ENCODE assay signal across 1 cellular context in the genomic region with DNA sequence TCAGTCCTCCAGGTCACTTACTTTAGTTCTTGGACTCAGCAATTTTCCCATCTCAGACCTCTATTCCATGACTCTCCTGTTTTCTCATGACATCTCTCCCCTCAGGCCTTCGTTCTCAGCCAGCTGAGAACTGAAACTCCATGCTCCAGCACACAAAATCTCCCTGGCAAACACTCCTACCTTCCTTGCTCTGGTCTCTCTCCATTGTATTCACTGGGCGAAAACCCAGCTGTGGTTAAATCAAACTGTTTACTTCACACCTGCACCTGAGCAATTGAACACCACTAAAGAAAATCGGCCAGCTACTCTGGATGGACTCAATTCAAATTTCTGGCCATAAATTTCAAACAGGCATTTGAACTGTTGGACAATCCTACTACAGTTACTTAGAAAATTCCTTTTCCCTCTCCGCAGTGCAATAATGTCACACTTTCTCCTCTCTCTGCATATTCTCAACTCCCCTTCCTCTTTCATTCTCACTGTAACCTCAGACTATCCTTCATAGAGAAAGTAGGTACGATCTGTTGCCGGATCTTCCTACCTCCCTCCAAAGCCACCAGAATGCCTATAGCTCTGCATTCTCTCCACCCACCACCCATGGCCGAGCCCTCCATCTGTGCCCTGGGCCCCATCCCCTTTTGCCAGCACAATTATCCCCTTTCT.
TF ChIP-seq lines count a peak whose summit lies in the region.

No MANE protein-coding gene starts in this region.

TF ChIP-seq in K562, 482 proteins besides CTCF, POLR2A, EP300 and RAD21 (continued from another document):
- TF ChIP-seq MEF2D (tag; conservative IDR thresholded peaks at IDR 0.05; ENCODE audit: low read depth) = no peak
- TF ChIP-seq DIDO1 (tag; IDR thresholded peaks at IDR 0.05; ENCODE audit: low read depth) = no peak
- TF ChIP-seq IRF2 (CRISPR knock-in tag; IDR thresholded peaks at IDR 0.05) = no peak
- TF ChIP-seq HDAC3 (IDR thresholded peaks at IDR 0.05; ENCODE audit: borderline replicate concordance, partially characterized antibody) = no peak
- TF ChIP-seq POLR2AphosphoS5 (IDR thresholded peaks at IDR 0.05; ENCODE audit: control insufficient read depth, insufficient read depth, low read depth, low read length) = no peak
- TF ChIP-seq ETV6 (IDR thresholded peaks at IDR 0.05; ENCODE audit: borderline replicate concordance in 1 of 2, low read depth in 2 of 2, low read length in 1 of 2) = no peak
- TF ChIP-seq ETV6 (CRISPR knock-in tag; IDR thresholded peaks at IDR 0.05; ENCODE audit: borderline replicate concordance) = no peak
- TF ChIP-seq ZBTB17 (CRISPR knock-in tag; IDR thresholded peaks at IDR 0.05) = no peak
- no peak for TF ChIP-seq ZNF699 (CRISPR knock-in tag; IDR thresholded peaks at IDR 0.05; ENCODE audit: insufficient replicate concordance)
- TF ChIP-seq, protein P1, sequence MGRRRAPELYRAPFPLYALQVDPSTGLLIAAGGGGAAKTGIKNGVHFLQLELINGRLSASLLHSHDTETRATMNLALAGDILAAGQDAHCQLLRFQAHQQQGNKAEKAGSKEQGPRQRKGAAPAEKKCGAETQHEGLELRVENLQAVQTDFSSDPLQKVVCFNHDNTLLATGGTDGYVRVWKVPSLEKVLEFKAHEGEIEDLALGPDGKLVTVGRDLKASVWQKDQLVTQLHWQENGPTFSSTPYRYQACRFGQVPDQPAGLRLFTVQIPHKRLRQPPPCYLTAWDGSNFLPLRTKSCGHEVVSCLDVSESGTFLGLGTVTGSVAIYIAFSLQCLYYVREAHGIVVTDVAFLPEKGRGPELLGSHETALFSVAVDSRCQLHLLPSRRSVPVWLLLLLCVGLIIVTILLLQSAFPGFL (CRISPR knock-in tag; IDR thresholded peaks at IDR 0.05) = no peak
TF ChIP-seq in K562: peak in this region for 0.
